In genomic region chr12:26808766-26809460, GRCh38 we compare ENCODE assay signal across 20 cellular contexts. TPM values are rescaled to one million over a fixed set of nuclear protein-coding genes. Genes with fewer than 3 reads are reported as not detected.
DNase-seq lines count a peak whose midpoint lies in the region; ATAC-seq, FAIRE-seq and TF ChIP-seq lines count a peak whose summit lies in the region.
"Had no signal": no experiment of that assay in that cellular context is flagged by ENCODE, and none has a peak within 500 bp of the region (broad histone marks: within the 10 kb centered on the region; RNA-seq: fewer than 3 reads in every experiment).

No MANE protein-coding gene starts in this region.

- H3K9me3 ChIP-seq in HepG2 (ENCODE audit: low read length) (no peaks in the 10 kb centered on the region), right lobe of liver (no peaks in the 10 kb centered on the region), upper lobe of right lung (no peaks in the 10 kb centered on the region), PC-9 (ENCODE audit: insufficient read depth, low read depth) (no peaks in the 10 kb centered on the region)
- H3K9me3 ChIP-seq: pancreas had no signal

- intact Hi-C loops in HepG2 (cut with micrococcal nuclease; ENCODE audit: unreplicated experiment) = no loop called here
- intact Hi-C loops in right lobe of liver (cut with DNase I) = no loop called here
- intact Hi-C loops in upper lobe of right lung (cut with DNase I) = no loop called here
- intact Hi-C loops in PC-9 (cut with micrococcal nuclease; ENCODE audit: unreplicated experiment) = no loop called here

- H3K4me2 ChIP-seq in HepG2 (ENCODE audit: low read depth, low read length) (no peak overlapping the region), PC-9 (no peak overlapping the region)

- peak overlapping the region in 4 of 5 experiments; percentile 73 to 88 (median 85) for H3K27ac Mint-ChIP-seq in brain
- H3K27ac Mint-ChIP-seq: natural killer cell; stimulated activated naive B cell treated with anti-CD40 and anti-IgM and Interleukin-4, amounts not matched to agents 10 μg/mL and 1 μg/mL and 100 μg/mL, for 72 hours had no signal

- no peaks in the 10 kb centered on the region for H3K9me3 Mint-ChIP-seq in brain
- H3K9me3 Mint-ChIP-seq: CD4-positive, alpha-beta memory T cell; natural killer cell; stimulated activated naive B cell treated with anti-CD40 and anti-IgM and Interleukin-4, amounts not matched to agents 10 μg/mL and 1 μg/mL and 100 μg/mL, for 72 hours had no signal

- TF ChIP-seq CTCF in HepG2 (CRISPR knock-in tag; IDR thresholded peaks at IDR 0.05) (no peak), right lobe of liver (IDR thresholded peaks at IDR 0.05) (no peak), brain (conservative IDR thresholded peaks at IDR 0.05) (no peak), upper lobe of right lung (IDR thresholded peaks at IDR 0.05) (no peak), PC-9 (conservative IDR thresholded peaks at IDR 0.05) (no peak)

- no peak overlapping the region for H3K27ac ChIP-seq in HepG2 (ENCODE audit: extremely low read length, insufficient read depth, low read length)
- H3K27ac ChIP-seq in right lobe of liver = no peak overlapping the region
- no peak overlapping the region for H3K27ac ChIP-seq in upper lobe of right lung
- H3K27ac ChIP-seq in PC-9 = no peak overlapping the region
- H3K27ac ChIP-seq: pancreas had no signal

- peaks cover 20% of the 10 kb centered on the region for H3K4me1 Mint-ChIP-seq in brain

- CTCF ChIA-PET in HepG2 (lab: Yijun Ruan, JAX; ENCODE audit: low intra/inter-chr PET ratio, low total read pairs) = no interaction called here
- CTCF ChIA-PET in PC-9 (lab: Charles Lee) = no interaction called here

- ATAC-seq in HepG2 (no peak), right lobe of liver (no peak), HG02938 (IDR thresholded peaks at IDR 0.05; ENCODE audit: unreplicated experiment) (peak; percentile 67), upper lobe of right lung (no peak)
- ATAC-seq: natural killer cell, PC-3, sciatic nerve had no signal

- no peaks in the 10 kb centered on the region for H3K36me3 Mint-ChIP-seq in brain
- H3K36me3 Mint-ChIP-seq: natural killer cell had no signal

- TF ChIP-seq POLR2A in HepG2 (IDR thresholded peaks at IDR 0.05; ENCODE audit: insufficient read depth in 1 of 2, low read depth in 2 of 2, low read length in 2 of 2) (no peak), right lobe of liver (IDR thresholded peaks at IDR 0.05) (no peak)

- DNase-seq in HepG2 (ENCODE audit: low spot score) = no peak
- no peak for DNase-seq in right lobe of liver
- no peak for DNase-seq in NCI-H187 treated with DMSO at 0.1 percent for 48 hours (lab: John Stamatoyannopoulos, UW)
- no peak for DNase-seq in upper lobe of right lung
- DNase-seq in PC-9 = no peak
- no peak for DNase-seq in islet precursor cell
- DNase-seq: CD4-positive, alpha-beta memory T cell; dermis blood vessel endothelial cell; DMS79; GOT3; mesenchymal stem cell; natural killer cell; NCI-H1417; NCI-H774; pancreas; PC-3; stimulated activated naive B cell treated with anti-CD40 and anti-IgM and Interleukin-4, amounts not matched to agents 10 μg/mL and 1 μg/mL and 100 μg/mL, for 72 hours had no signal

- WGBS in HepG2 (ENCODE audit: low lambda C conversion rate) = 91% methylated on average over 3 of the region's 3 CpGs
- 62% methylated on average over 3 of the region's 3 CpGs for WGBS in right lobe of liver (ENCODE audit: insufficient coverage, low coverage, low lambda C conversion rate, missing lambda C conversion rate)

- H3K79me2 ChIP-seq in HepG2 (ENCODE audit: insufficient read depth, low read length) (peaks cover 81% of the 10 kb centered on the region), PC-9 (ENCODE audit: low read depth) (no peaks in the 10 kb centered on the region)

- H3K27me3 ChIP-seq in HepG2 (ENCODE audit: control insufficient read depth in 1 of 2, insufficient read depth in 2 of 2, low read length in 2 of 2) (no peaks in the 10 kb centered on the region), right lobe of liver (no peaks in the 10 kb centered on the region), upper lobe of right lung (no peaks in the 10 kb centered on the region), PC-9 (ENCODE audit: insufficient read depth, low read depth) (no peaks in the 10 kb centered on the region)
- H3K27me3 ChIP-seq: pancreas had no signal

- no peak overlapping the region for H3K4me3 ChIP-seq in HepG2 (replicated peaks in 1 of 3; ENCODE audit: insufficient read depth in 1 of 3, low read depth in 2 of 3, low read length in 3 of 3)
- no peak overlapping the region for H3K4me3 ChIP-seq in right lobe of liver
- no peak overlapping the region for H3K4me3 ChIP-seq in upper lobe of right lung
- H3K4me3 ChIP-seq in PC-9 = no peak overlapping the region
- H3K4me3 ChIP-seq: pancreas had no signal

- TF ChIP-seq EP300 in HepG2 (IDR thresholded peaks at IDR 0.05; ENCODE audit: low read depth in 2 of 2, low read length in 2 of 2) = no peak
- no peak for TF ChIP-seq EP300 in HepG2 (CRISPR knock-in tag; IDR thresholded peaks at IDR 0.05; ENCODE audit: borderline replicate concordance)

- FAIRE-seq in HepG2 (lab: Jason Lieb, UNC) = no peak
- FAIRE-seq: pancreas had no signal

- H3K36me3 ChIP-seq in HepG2 (replicated peaks in 1 of 2; ENCODE audit: control insufficient read depth in 1 of 2, insufficient read depth in 2 of 2, low read length in 2 of 2) (peaks cover 3 to 24% of the 10 kb centered on the region in 2 experiments), right lobe of liver (no peaks in the 10 kb centered on the region), upper lobe of right lung (no peaks in the 10 kb centered on the region), PC-9 (ENCODE audit: low read depth) (no peaks in the 10 kb centered on the region)
- H3K36me3 ChIP-seq: pancreas had no signal

- BruUV-seq in HepG2 (replicated peaks; lab: Mats Ljungman, UMichigan) (no TSS peak), PC-9 (replicated peaks; lab: Mats Ljungman, UMichigan) (no TSS peak)

- H3K4me1 ChIP-seq in HepG2 (ENCODE audit: insufficient read depth, low read length) (peaks cover 55% of the 10 kb centered on the region), right lobe of liver (peaks cover 0 to 25% (median 7%) of the 10 kb centered on the region in 4 donors), upper lobe of right lung (peaks cover 10% of the 10 kb centered on the region), PC-9 (replicated peaks; ENCODE audit: insufficient read depth) (peaks cover 5% of the 10 kb centered on the region)

- no peak for TF ChIP-seq RAD21 in HepG2 (CRISPR knock-in tag; IDR thresholded peaks at IDR 0.05)

- H3K4me3 Mint-ChIP-seq in brain = no peak overlapping the region
- H3K4me3 Mint-ChIP-seq: CD4-positive, alpha-beta memory T cell; natural killer cell; stimulated activated naive B cell treated with anti-CD40 and anti-IgM and Interleukin-4, amounts not matched to agents 10 μg/mL and 1 μg/mL and 100 μg/mL, for 72 hours had no signal

- H3K9me2 ChIP-seq in PC-9 (ENCODE audit: insufficient read depth) = no peaks in the 10 kb centered on the region

- in situ Hi-C loops in HepG2 (cut with HindIII; ENCODE audit: extremely low pct_ligation_motif_present, low pct_unique_long_range_greater_than_20kb) = no loop called here

- POLR2A ChIA-PET in HepG2 (lab: Yijun Ruan, JAX) (interaction anchor here (1.0 kb wide), 1 partner anchor 24 kb away, joined by 5 read pairs; the partner anchor contains the start of gene ITPR2), PC-9 (lab: Charles Lee; ENCODE audit: unreplicated experiment) (no interaction called here)

- H2AFZ ChIP-seq in HepG2 (ENCODE audit: low read length) = no peak overlapping the region
- H2AFZ ChIP-seq in PC-9 = no peak overlapping the region

- no peak overlapping the region for H3K9ac ChIP-seq in HepG2 (ENCODE audit: insufficient read depth, low read depth, low read length)

- peaks cover 3% of the 10 kb centered on the region; the same call in 1 of the 2 replicates for H3F3A ChIP-seq in PC-9 (ENCODE audit: insufficient read depth, low read depth)

- no peaks in the 10 kb centered on the region for H3K27me3 Mint-ChIP-seq in brain
- H3K27me3 Mint-ChIP-seq: CD4-positive, alpha-beta memory T cell; stimulated activated naive B cell treated with anti-CD40 and anti-IgM and Interleukin-4, amounts not matched to agents 10 μg/mL and 1 μg/mL and 100 μg/mL, for 72 hours had no signal

- H4K20me1 ChIP-seq in HepG2 (ENCODE audit: insufficient read depth, low read length) (peaks cover 23% of the 10 kb centered on the region; the same call in 1 of the 2 replicates), PC-9 (ENCODE audit: insufficient read depth) (no peaks in the 10 kb centered on the region)

TF ChIP-seq in HepG2, 621 proteins besides CTCF, POLR2A, EP300 and RAD21 (continues in another document):
- 0 out of 2 replicates have a peak, but pooled peaks have one; percentile 17 for TF ChIP-seq CEBPG (CRISPR knock-in tag; IDR thresholded peaks at IDR 0.05)
- no peak for TF ChIP-seq ZNF558 (CRISPR knock-in tag; IDR thresholded peaks at IDR 0.05; ENCODE audit: borderline replicate concordance)
- TF ChIP-seq ZNF549 (CRISPR knock-in tag; IDR thresholded peaks at IDR 0.05) = no peak

RNA-seq across cellular contexts. Expression of gene ITPR2, which starts 24.1 kb away (rescaled TPM):
- total RNA-seq in HepG2 (2016; rRNA removed; fragmentation: Illumina TruSeq; extraction: Trizol) (77.6 and 81.9 TPM in 2 replicates), right lobe of liver (100 to 1,000 TPM in 1 of 6 experiments, 10 to 100 TPM in 5; 39.3 to 114 (median 57.2) TPM), upper lobe of right lung (50.8 TPM), PC-9 (2021) (16.2 and 26.0 TPM in 2 replicates)
- 59.0 and 66.4 TPM in 2 replicates for total RNA-seq in HepG2 (2016; cell fraction: cytosol; rRNA removed; fragmentation: Illumina TruSeq; extraction: Trizol; ENCODE audit: low read depth)
- total RNA-seq in HepG2 (2016; cell fraction: insoluble cytoplasmic fraction; rRNA removed; fragmentation: Illumina TruSeq; extraction: Trizol) = 71.0 and 73.8 TPM in 2 replicates
- total RNA-seq in HepG2 (2016; cell fraction: membrane; rRNA removed; fragmentation: Illumina TruSeq; extraction: Trizol) = 62.7 and 81.8 TPM in 2 replicates
- total RNA-seq in HepG2 (2016; cell fraction: nucleus; rRNA removed; fragmentation: Illumina TruSeq; extraction: Trizol) = 194 and 200 TPM in 2 replicates
- polyA plus RNA-seq in HepG2 (2011; rRNA removed) (24.6 and 31.9 TPM in 2 replicates), brain (ENCODE audit: insufficient read depth, low read depth, low replicate concordance) (1.6 TPM)
- 13.5 and 20.5 TPM in 2 replicates for polyA plus RNA-seq in HepG2 (2011; cell fraction: cytosol; rRNA removed)
- polyA plus RNA-seq in HepG2 (2011; cell fraction: nucleus; rRNA removed) = 39.1 and 45.5 TPM in 2 replicates
- 36.3 and 47.9 TPM in 2 replicates for polyA plus RNA-seq in HepG2 (2012)
- 1.3 TPM in 2 replicates for polyA plus RNA-seq in HepG2 (2016; cell fraction: cytosol; fragmentation: Illumina TruSeq; extraction: Trizol; ENCODE audit: low read depth)
- 25.7 and 26.0 TPM in 2 replicates for polyA plus RNA-seq in HepG2 (2016; cell fraction: insoluble cytoplasmic fraction; fragmentation: Illumina TruSeq; extraction: Trizol; ENCODE audit: low read depth)
- polyA plus RNA-seq in HepG2 (2016; cell fraction: membrane; fragmentation: Illumina TruSeq; extraction: Trizol; ENCODE audit: low read depth) = 2.3 and 2.9 TPM in 2 replicates
- polyA plus RNA-seq in HepG2 (2016; cell fraction: nucleus; fragmentation: Illumina TruSeq; extraction: Trizol; ENCODE audit: insufficient read depth, low read depth) = 31.0 and 34.9 TPM in 2 replicates
- polyA minus RNA-seq in HepG2 (2011; rRNA and poly(A)+ RNA removed; ENCODE audit: low replicate concordance) = 18.0 and 90.0 TPM in 2 replicates
- 91.7 and 111 TPM in 2 replicates for polyA minus RNA-seq in HepG2 (2011; cell fraction: cytosol; rRNA and poly(A)+ RNA removed)
- polyA minus RNA-seq in HepG2 (2011; cell fraction: nucleus; rRNA and poly(A)+ RNA removed) = 640 and 673 TPM in 2 replicates
